ENCODE assay signal across 1 cellular context in genomic region chr13:67001363-67001762, GRCh38.
TF ChIP-seq lines count a peak whose summit lies in the region.

No MANE protein-coding gene starts in this region.

TF ChIP-seq in GM23338, 12 proteins besides CTCF, POLR2A, EP300 and RAD21 (continued from another document):
- TF ChIP-seq ZNF114 (CRISPR knock-in tag; IDR thresholded peaks at IDR 0.05): no peak
- TF ChIP-seq ETS1 (IDR thresholded peaks at IDR 0.05): no peak
- TF ChIP-seq NANOG (IDR thresholded peaks at IDR 0.05; ENCODE audit: borderline replicate concordance): no peak
- no peak for TF ChIP-seq JUNB (IDR thresholded peaks at IDR 0.05; ENCODE audit: unreplicated experiment)
- TF ChIP-seq EZH2 (IDR thresholded peaks at IDR 0.05; ENCODE audit: low read depth, unreplicated experiment): no peak
- TF ChIP-seq EZH2phosphoT487 (IDR thresholded peaks at IDR 0.05; ENCODE audit: unreplicated experiment): no peak
- TF ChIP-seq STAT1 (IDR thresholded peaks at IDR 0.05; ENCODE audit: unreplicated experiment): no peak
- no peak for TF ChIP-seq ZNF462 (CRISPR knock-in tag; IDR thresholded peaks at IDR 0.05)
- TF ChIP-seq ZNF331 (CRISPR knock-in tag; IDR thresholded peaks at IDR 0.05; ENCODE audit: low read depth): no peak
- no peak for TF ChIP-seq CREB1 (CRISPR knock-in tag; IDR thresholded peaks at IDR 0.05; ENCODE audit: low read depth)
